10 cellular contexts compared by ENCODE assay signal in the genomic region with DNA sequence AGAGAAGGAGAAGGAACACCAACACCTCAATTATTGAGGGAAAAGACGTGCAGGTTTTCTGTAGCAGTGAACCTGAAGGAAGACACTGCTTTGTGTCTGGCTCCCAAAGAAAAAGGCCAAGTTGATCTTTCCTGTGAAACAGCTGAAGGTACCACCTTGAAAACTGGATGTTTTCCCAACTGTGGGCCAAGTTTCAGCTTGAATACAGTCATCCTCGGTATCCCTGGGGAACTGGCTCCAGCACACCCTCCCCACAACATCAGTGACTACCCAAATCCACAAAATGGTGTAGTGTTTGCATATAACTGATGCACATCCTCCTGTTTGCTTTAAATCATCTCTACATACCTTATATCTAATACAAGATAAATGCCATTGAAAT.
A peak's percentile ranks its signal among the peaks of the same experiment; 100 is the strongest.
DNase-seq lines count a peak whose midpoint lies in the region; ATAC-seq and TF ChIP-seq lines count a peak whose summit lies in the region.
"Had no signal": no experiment of that assay in that cellular context is flagged by ENCODE, and none has a peak within 500 bp of the region (broad histone marks: within the 10 kb centered on the region; RNA-seq: fewer than 3 reads in every experiment).

No MANE protein-coding gene starts in this region.

- TF ChIP-seq CTCF in esophagus squamous epithelium (IDR thresholded peaks at IDR 0.05) (no peak), prostate gland (IDR thresholded peaks at IDR 0.05) (no peak)

- 17 to 40% methylated on average over 2 of the region's 2 CpGs for WGBS in esophagus squamous epithelium, 2 donors
- WGBS in prostate gland = 25% methylated on average over 2 of the region's 2 CpGs

- no peak for ATAC-seq in HG02588 (IDR thresholded peaks at IDR 0.05; ENCODE audit: unreplicated experiment)

- H4K20me1 ChIP-seq in BLaER1 treated with 17β-estradiol and CSF1 and Interleukin-3, amounts not matched to agents 10 nM and 100 nM = no peaks in the 10 kb centered on the region

- peak overlapping the region; percentile 52 to 87 (median 71); a peak in 17 of 22 replicates for H3K9ac ChIP-seq in BLaER1 treated with 17β-estradiol and CSF1 and Interleukin-3, amounts not matched to agents 10 nM and 100 nM

- DNase-seq in SJCRH30 (no peak), esophagus squamous epithelium (lab: John Stamatoyannopoulos, UW) (no peak), prostate gland (ENCODE audit: low spot score) (no peak), NCI-H69 (lab: John Stamatoyannopoulos, UW) (no peak), SKM-1 (lab: John Stamatoyannopoulos, UW; ENCODE audit: unreplicated experiment) (no peak), SW 1271 (lab: John Stamatoyannopoulos, UW) (no peak)
- DNase-seq: activated CD4-positive, alpha-beta T cell treated with anti-CD3 and anti-CD28 coated beads for 48 hours; NCI-H1417 treated with DMSO at 0.1 percent for 48 hours had no signal

- TF ChIP-seq POLR2A in esophagus squamous epithelium (IDR thresholded peaks at IDR 0.05) = no peak
- no peak for TF ChIP-seq POLR2A in prostate gland (IDR thresholded peaks at IDR 0.05)

- H3K4me1 ChIP-seq in BLaER1 treated with 17β-estradiol and CSF1 and Interleukin-3, amounts not matched to agents 10 nM and 100 nM = peaks cover 66 to 90% (median 76%) of the 10 kb centered on the region in 10 experiments
- H3K4me1 ChIP-seq in SJCRH30 (peaks cover 20% of the 10 kb centered on the region), esophagus squamous epithelium (peaks cover 48 to 97% (median 69%) of the 10 kb centered on the region in 3 donors), prostate gland (replicated peaks) (peaks cover 22% of the 10 kb centered on the region)

- no peaks in the 10 kb centered on the region for H3K36me3 ChIP-seq in BLaER1 treated with 17β-estradiol and CSF1 and Interleukin-3, amounts not matched to agents 10 nM and 100 nM
- H3K36me3 ChIP-seq in SJCRH30 (no peaks in the 10 kb centered on the region), esophagus squamous epithelium (no peaks in the 10 kb centered on the region), prostate gland (no peaks in the 10 kb centered on the region)

- H3K4me3 ChIP-seq in BLaER1 treated with 17β-estradiol and CSF1 and Interleukin-3, amounts not matched to agents 10 nM and 100 nM = peak overlapping the region in 5 of 10 experiments; percentile 10 to 54 (median 36); a peak in 6 of 20 replicates
- no peak overlapping the region for H3K4me3 ChIP-seq in SJCRH30
- H3K4me3 ChIP-seq in esophagus squamous epithelium = peak overlapping the region in 1 of 4 donors; percentile 34
- no peak overlapping the region for H3K4me3 ChIP-seq in prostate gland

- intact Hi-C loops in esophagus squamous epithelium (cut with DNase I) = loop anchor here (10.0 kb wide), 1 partner anchor 315 kb away; the partner anchor contains the start of gene KLF6
- intact Hi-C loops in prostate gland (cut with DNase I) = loop anchor here (5.0 kb wide), 2 partner anchors 313 to 1193 kb away; no protein-coding TSS in a partner anchor

- peaks cover 0 to 3% (median 0%) of the 10 kb centered on the region in 11 experiments; a peak in 2 of 22 replicates for H3K9me3 ChIP-seq in BLaER1 treated with 17β-estradiol and CSF1 and Interleukin-3, amounts not matched to agents 10 nM and 100 nM (replicated peaks in 1 of 11)
- H3K9me3 ChIP-seq in SJCRH30 (replicated peaks) = no peaks in the 10 kb centered on the region
- H3K9me3 ChIP-seq in esophagus squamous epithelium = no peaks in the 10 kb centered on the region
- no peaks in the 10 kb centered on the region for H3K9me3 ChIP-seq in prostate gland

- no peaks in the 10 kb centered on the region for H3K27me3 ChIP-seq in BLaER1 treated with 17β-estradiol and CSF1 and Interleukin-3, amounts not matched to agents 10 nM and 100 nM
- H3K27me3 ChIP-seq in SJCRH30 = no peaks in the 10 kb centered on the region
- H3K27me3 ChIP-seq in esophagus squamous epithelium = no peaks in the 10 kb centered on the region
- no peaks in the 10 kb centered on the region for H3K27me3 ChIP-seq in prostate gland (replicated peaks; ENCODE audit: insufficient read depth)

- peak overlapping the region; percentile 63 to 93 (median 80) for H3K4me2 ChIP-seq in BLaER1 treated with 17β-estradiol and CSF1 and Interleukin-3, amounts not matched to agents 10 nM and 100 nM

- peak overlapping the region; percentile 71 to 97 (median 80) for H3K27ac ChIP-seq in BLaER1 treated with 17β-estradiol and CSF1 and Interleukin-3, amounts not matched to agents 10 nM and 100 nM
- H3K27ac ChIP-seq in SJCRH30 (peak overlapping the region; percentile 29), esophagus squamous epithelium (peak overlapping the region; percentile 89 to 97 (median 94)), prostate gland (peak overlapping the region; percentile 75 to 80)

Comparison
In these comparisons a context has a peak if more than half of its experiments do, and no peak if none do; other contexts are left out.
1. H3K27ac ChIP-seq: peak in every context shown above with its lines; median percentile 94 in esophagus squamous epithelium; 80 in BLaER1 treated with 17β-estradiol and CSF1 and Interleukin-3, amounts not matched to agents 10 nM and 100 nM; 78 in prostate gland; 29 in SJCRH30.